ENCODE assay signal across 8 cellular contexts in the genomic region with DNA sequence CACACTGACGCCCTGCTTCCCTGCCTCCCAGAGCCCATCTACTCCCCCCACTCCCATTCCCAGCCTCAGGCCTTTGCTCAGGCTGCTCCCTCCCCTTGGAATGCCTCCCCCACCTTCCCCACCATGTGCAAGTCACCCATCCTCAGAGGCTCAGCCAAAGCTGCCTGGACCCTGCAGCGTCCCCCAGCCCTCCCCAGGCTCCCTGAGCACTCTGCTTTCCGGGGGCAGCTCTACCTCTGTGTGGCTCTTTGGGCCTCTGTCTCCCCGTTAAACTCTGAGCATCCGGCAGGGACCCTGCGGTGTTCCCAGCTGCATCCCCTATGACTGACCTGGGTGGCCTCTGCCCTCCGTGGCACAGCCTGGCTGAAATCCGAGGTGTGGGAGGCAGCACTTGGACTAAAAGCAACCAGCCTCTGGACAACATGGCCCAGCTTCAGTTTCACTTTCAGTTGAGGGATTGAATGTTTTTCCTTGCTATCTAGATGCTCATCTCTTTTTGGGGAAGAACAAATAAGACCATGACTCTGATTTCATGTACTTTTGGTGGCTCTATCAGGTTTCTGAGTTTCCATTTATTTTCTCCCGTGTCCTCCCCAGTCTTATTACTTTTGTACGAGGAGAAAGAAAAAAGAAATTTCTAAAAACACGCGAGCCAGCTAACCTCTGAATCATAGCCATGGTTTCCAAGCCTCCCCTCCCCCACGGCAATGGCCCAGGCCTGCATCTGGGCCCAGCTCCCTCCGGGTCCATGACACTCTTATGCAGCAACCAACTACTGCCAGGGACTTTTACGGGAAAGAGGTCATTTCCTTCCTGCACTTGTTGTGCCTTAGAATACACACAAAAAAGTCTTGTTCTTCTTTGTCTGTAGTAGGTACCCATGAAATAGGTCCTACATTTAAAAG. TPM values are rescaled to one million over a fixed set of nuclear protein-coding genes. Genes with fewer than 3 reads are reported as not detected.
DNase-seq lines count a peak whose midpoint lies in the region; ATAC-seq and TF ChIP-seq lines count a peak whose summit lies in the region.

No MANE protein-coding gene starts in this region.

- intact Hi-C loops in naive thymus-derived CD4-positive, alpha-beta T cell (cut with micrococcal nuclease): loop anchor here in 1 of 2 donors (2.0 kb wide), 1 partner anchor 82 kb away; a partner anchor contains a TSS

- CTCF ChIA-PET in naive thymus-derived CD4-positive, alpha-beta T cell (lab: Charles Lee): interaction anchor here (0.7 to 1.4 kb wide), 3 partner anchors 15 to 29 kb away, joined by 3 to 5 read pairs (median 3); no protein-coding TSS in a partner anchor

- TF ChIP-seq CTCF in OCI-LY1 (IDR thresholded peaks at IDR 0.05; ENCODE audit: low read length): no peak

- H3K27me3 Mint-ChIP-seq in naive thymus-derived CD4-positive, alpha-beta T cell: no peaks in the 10 kb centered on the region

- H2AFZ ChIP-seq in OCI-LY1 (ENCODE audit: low read length): no peak overlapping the region

- peaks cover 14 to 78% (median 30%) of the 10 kb centered on the region in 5 donors for H3K36me3 Mint-ChIP-seq in naive thymus-derived CD4-positive, alpha-beta T cell
- peaks cover 32% of the 10 kb centered on the region for H3K36me3 Mint-ChIP-seq in stimulated activated effector memory CD8-positive, alpha-beta T cell treated with anti-CD3 and anti-CD28 coated beads, Interleukin-12 subunit alpha, Interleukin-12 subunit beta, amount 100 ng/mL, for 72 hours

- H3F3A ChIP-seq in OCI-LY1 (ENCODE audit: insufficient read depth, low read length): no peaks in the 10 kb centered on the region

- H3K4me3 Mint-ChIP-seq in naive thymus-derived CD4-positive, alpha-beta T cell: peak overlapping the region; percentile 89 to 98 (median 97)
- H3K4me3 Mint-ChIP-seq in stimulated activated effector memory CD8-positive, alpha-beta T cell treated with anti-CD3 and anti-CD28 coated beads, Interleukin-12 subunit alpha, Interleukin-12 subunit beta, amount 100 ng/mL, for 72 hours: peak overlapping the region; percentile 98

- H3K4me3 ChIP-seq in OCI-LY1 (ENCODE audit: low read depth, low read length, poor library complexity, severe bottlenecking): peak overlapping the region; percentile 53
- H3K4me3 ChIP-seq in naive thymus-derived CD4-positive, alpha-beta T cell (ENCODE audit: low read length): peak overlapping the region; percentile 59

- peaks cover 20% of the 10 kb centered on the region for H3K79me2 ChIP-seq in OCI-LY1 (ENCODE audit: insufficient read depth, low read length)

- peak; percentile 84 for ATAC-seq in naive thymus-derived CD4-positive, alpha-beta T cell
- ATAC-seq in stimulated activated effector memory CD8-positive, alpha-beta T cell treated with anti-CD3 and anti-CD28 coated beads, Interleukin-12 subunit alpha, Interleukin-12 subunit beta, amount 100 ng/mL, for 72 hours: peak; percentile 65
- ATAC-seq in GM21528 (IDR thresholded peaks at IDR 0.05; ENCODE audit: low FRiP score, unreplicated experiment): no peak

- no peaks in the 10 kb centered on the region for H3K27me3 ChIP-seq in OCI-LY1 (ENCODE audit: insufficient read depth, low read length)
- H3K27me3 ChIP-seq in naive thymus-derived CD4-positive, alpha-beta T cell (ENCODE audit: control insufficient read depth in 2 of 2, insufficient read depth in 2 of 2, low read length in 2 of 2): no peaks in the 10 kb centered on the region

- H3K9ac ChIP-seq in OCI-LY1 (ENCODE audit: low read length): peak overlapping the region; percentile 55

- peak overlapping the region; percentile 80 for H3K27ac ChIP-seq in OCI-LY1 (ENCODE audit: low read depth, low read length, poor library complexity, severe bottlenecking)
- H3K27ac ChIP-seq in naive thymus-derived CD4-positive, alpha-beta T cell (ENCODE audit: low read depth, low read length): peak overlapping the region; percentile 96

- peak; percentile 88 for DNase-seq in EH (ENCODE audit: low read depth)
- DNase-seq in activated T-helper 1 cell treated with anti-CD3 and anti-CD28 coated beads, Interleukin-2, amount 50 U/mL, for 16 hours (ENCODE audit: low read depth in 1 of 2, low spot score in 1 of 2): peak; percentile 40 to 59
- DNase-seq in fibroblast of gingiva (ENCODE audit: low read depth): peak; percentile 72
- DNase-seq in naive thymus-derived CD4-positive, alpha-beta T cell: peak; percentile 43 to 77 (median 59)
- DNase-seq in stimulated activated effector memory CD8-positive, alpha-beta T cell treated with anti-CD3 and anti-CD28 coated beads, Interleukin-12 subunit alpha, Interleukin-12 subunit beta, amount 100 ng/mL, for 72 hours (ENCODE audit: low spot score in 2 of 2): peak; percentile 52 to 77
- no peak for DNase-seq in epidermal melanocyte (ENCODE audit: insufficient read length, low spot score)

- peaks cover 75 to 99% (median 86%) of the 10 kb centered on the region in 7 donors for H3K4me1 Mint-ChIP-seq in naive thymus-derived CD4-positive, alpha-beta T cell
- peaks cover 93% of the 10 kb centered on the region for H3K4me1 Mint-ChIP-seq in stimulated activated effector memory CD8-positive, alpha-beta T cell treated with anti-CD3 and anti-CD28 coated beads, Interleukin-12 subunit alpha, Interleukin-12 subunit beta, amount 100 ng/mL, for 72 hours

- H3K4me2 ChIP-seq in OCI-LY1 (ENCODE audit: low read length): peak overlapping the region; percentile 98

- no peaks in the 10 kb centered on the region for H3K9me2 ChIP-seq in OCI-LY1 (ENCODE audit: low read depth, low read length)

- peaks cover 0 to 6% (median 2%) of the 10 kb centered on the region in 11 donors for H3K9me3 Mint-ChIP-seq in naive thymus-derived CD4-positive, alpha-beta T cell
- peaks cover 1% of the 10 kb centered on the region for H3K9me3 Mint-ChIP-seq in stimulated activated effector memory CD8-positive, alpha-beta T cell treated with anti-CD3 and anti-CD28 coated beads, Interleukin-12 subunit alpha, Interleukin-12 subunit beta, amount 100 ng/mL, for 72 hours

- H4K20me1 ChIP-seq in OCI-LY1 (ENCODE audit: insufficient read depth, low read length): no peaks in the 10 kb centered on the region

- H3K4me1 ChIP-seq in OCI-LY1 (ENCODE audit: insufficient read depth, low read length, severe bottlenecking): peaks cover 71% of the 10 kb centered on the region
- peaks cover 63 to 73% of the 10 kb centered on the region in 2 donors for H3K4me1 ChIP-seq in naive thymus-derived CD4-positive, alpha-beta T cell (ENCODE audit: control insufficient read depth in 2 of 2, insufficient read depth in 2 of 2, low read length in 2 of 2)

- peak overlapping the region; percentile 94 to 99 (median 98) for H3K27ac Mint-ChIP-seq in naive thymus-derived CD4-positive, alpha-beta T cell
- peak overlapping the region; percentile 100 for H3K27ac Mint-ChIP-seq in stimulated activated effector memory CD8-positive, alpha-beta T cell treated with anti-CD3 and anti-CD28 coated beads, Interleukin-12 subunit alpha, Interleukin-12 subunit beta, amount 100 ng/mL, for 72 hours

- H3K9me3 ChIP-seq in OCI-LY1 (ENCODE audit: low read length): no peaks in the 10 kb centered on the region
- H3K9me3 ChIP-seq in naive thymus-derived CD4-positive, alpha-beta T cell (ENCODE audit: control insufficient read depth in 2 of 3, low read length in 3 of 3): no peaks in the 10 kb centered on the region

- POLR2A ChIA-PET in naive thymus-derived CD4-positive, alpha-beta T cell (lab: Charles Lee): interaction anchor here (0.5 to 1.1 kb wide), 5 partner anchors 9 to 202 kb away, joined by 3 to 4 read pairs (median 3); no protein-coding TSS in a partner anchor

- H3K36me3 ChIP-seq in OCI-LY1 (ENCODE audit: insufficient read depth, low read length): peaks cover 11% of the 10 kb centered on the region
- H3K36me3 ChIP-seq in naive thymus-derived CD4-positive, alpha-beta T cell (ENCODE audit: control insufficient read depth in 2 of 3, insufficient read depth in 3 of 3, low read length in 3 of 3): peaks cover 0 to 6% (median 3%) of the 10 kb centered on the region in 3 experiments

RNA-seq across cellular contexts. Expression of a gene that starts 3.8 kb away (rescaled TPM):
- total RNA-seq in naive thymus-derived CD4-positive, alpha-beta T cell: 100 to 1,000 TPM; 121 to 212 (median 175) TPM
- 10 to 100 TPM; 56.9 to 83.9 TPM for polyA plus RNA-seq in naive thymus-derived CD4-positive, alpha-beta T cell

RNA-seq across cellular contexts. Expression of a gene that starts 44.8 kb away (rescaled TPM):
- 1 to 10 TPM in 1 of 5 experiments, not detected in 4; 1.2 TPM for total RNA-seq in naive thymus-derived CD4-positive, alpha-beta T cell
- not detected for polyA plus RNA-seq in naive thymus-derived CD4-positive, alpha-beta T cell
